ENCODE assay signal across 24 cellular contexts in genomic region chr6:128630213-128630612, GRCh38.
DNase-seq lines count a peak whose midpoint lies in the region; ATAC-seq and TF ChIP-seq lines count a peak whose summit lies in the region.
"Had no signal": no experiment of that assay in that cellular context is flagged by ENCODE, and none has a peak within 500 bp of the region (broad histone marks: within the 10 kb centered on the region; RNA-seq: fewer than 3 reads in every experiment).

No MANE protein-coding gene starts in this region.

- 79% methylated on average over 3 of the region's 3 CpGs for WGBS in hepatocyte (ENCODE audit: low lambda C conversion rate, missing lambda C conversion rate)

- H3K4me2 ChIP-seq in hepatocyte = no peak overlapping the region

- H3K9me3 ChIP-seq in hepatocyte (ENCODE audit: low read depth) (no peaks in the 10 kb centered on the region), left lung (no peaks in the 10 kb centered on the region), tibial artery (no peaks in the 10 kb centered on the region)
- H3K9me3 ChIP-seq: MG63, sigmoid colon had no signal

- H3K36me3 Mint-ChIP-seq in activated CD4-positive, alpha-beta T cell treated with anti-CD3 and anti-CD28 coated beads for 36 hours (ENCODE audit: low read depth) = no peaks in the 10 kb centered on the region

- intact Hi-C loops in left ventricle myocardium superior (cut with micrococcal nuclease) (no loop called here), cardiac septum (cut with DNase I) (no loop called here), left lung (cut with DNase I) (no loop called here), tibial artery (cut with DNase I; ENCODE audit: low total_unique reads) (no loop called here)
- intact Hi-C loops in activated CD4-positive, alpha-beta T cell treated with anti-CD3 and anti-CD28 coated beads for 36 hours (cut with DNase I, micrococcal nuclease) = no loop called here

- peaks cover 6% of the 10 kb centered on the region for H3K4me1 Mint-ChIP-seq in activated CD4-positive, alpha-beta T cell treated with anti-CD3 and anti-CD28 coated beads for 36 hours

- no peak overlapping the region for H3K4me3 ChIP-seq in hepatocyte
- H3K4me3 ChIP-seq in left lung = no peak overlapping the region
- no peak overlapping the region for H3K4me3 ChIP-seq in tibial artery
- H3K4me3 ChIP-seq: coronary artery, MG63, sigmoid colon had no signal

- H2AFZ ChIP-seq in hepatocyte = no peak overlapping the region

- no peaks in the 10 kb centered on the region for H3K9me3 Mint-ChIP-seq in activated CD4-positive, alpha-beta T cell treated with anti-CD3 and anti-CD28 coated beads for 36 hours (ENCODE audit: low read depth)
- H3K9me3 Mint-ChIP-seq: effector memory CD8-positive, alpha-beta T cell; T-helper 1 cell treated with Interleukin-12 subunit alpha and Interleukin-12 subunit beta and Interleukin-4 antibody, amounts not matched to agents 30 μg/mL and 1 μg/mL, for 36 hours had no signal

- no peak overlapping the region for H3K27ac Mint-ChIP-seq in activated CD4-positive, alpha-beta T cell treated with anti-CD3 and anti-CD28 coated beads for 36 hours
- H3K27ac Mint-ChIP-seq: effector memory CD8-positive, alpha-beta T cell; T-helper 1 cell treated with Interleukin-12 subunit alpha and Interleukin-12 subunit beta and Interleukin-4 antibody, amounts not matched to agents 30 μg/mL and 1 μg/mL, for 36 hours had no signal

- H4K20me1 ChIP-seq in hepatocyte (ENCODE audit: insufficient read depth, poor library complexity, severe bottlenecking) = no peaks in the 10 kb centered on the region

- H3K27ac ChIP-seq in hepatocyte (no peak overlapping the region), left lung (no peak overlapping the region), tibial artery (no peak overlapping the region)
- H3K27ac ChIP-seq: coronary artery, sigmoid colon had no signal

- CTCF ChIA-PET in activated CD4-positive, alpha-beta T cell treated with anti-CD3 and anti-CD28 coated beads for 36 hours (lab: Charles Lee) = interaction anchor here (0.6 kb wide), 1 partner anchor 9 kb away, joined by 3 read pairs; no protein-coding TSS in a partner anchor

- H3K4me1 ChIP-seq in hepatocyte (ENCODE audit: insufficient read depth) (no peaks in the 10 kb centered on the region), left lung (no peaks in the 10 kb centered on the region), tibial artery (no peaks in the 10 kb centered on the region)
- H3K4me1 ChIP-seq: sigmoid colon had no signal

- peaks cover 7% of the 10 kb centered on the region for H3K27me3 Mint-ChIP-seq in activated CD4-positive, alpha-beta T cell treated with anti-CD3 and anti-CD28 coated beads for 36 hours
- H3K27me3 Mint-ChIP-seq: effector memory CD8-positive, alpha-beta T cell had no signal

- H3K79me2 ChIP-seq in hepatocyte = no peaks in the 10 kb centered on the region

- no peaks in the 10 kb centered on the region for H3K36me3 ChIP-seq in hepatocyte (replicated peaks; ENCODE audit: insufficient read depth, low read depth)
- no peaks in the 10 kb centered on the region for H3K36me3 ChIP-seq in left lung
- no peaks in the 10 kb centered on the region for H3K36me3 ChIP-seq in tibial artery
- H3K36me3 ChIP-seq: MG63, sigmoid colon had no signal

- TF ChIP-seq CTCF in hepatocyte (IDR thresholded peaks at IDR 0.05; ENCODE audit: poor library complexity) (no peak), left lung (IDR thresholded peaks at IDR 0.05) (no peak), tibial artery (IDR thresholded peaks at IDR 0.05) (no peak)

- no peaks in the 10 kb centered on the region for H3K9me2 ChIP-seq in hepatocyte (replicated peaks; ENCODE audit: insufficient read depth)

- no peak overlapping the region for H3K4me3 Mint-ChIP-seq in activated CD4-positive, alpha-beta T cell treated with anti-CD3 and anti-CD28 coated beads for 36 hours
- H3K4me3 Mint-ChIP-seq: effector memory CD8-positive, alpha-beta T cell; T-helper 1 cell treated with Interleukin-12 subunit alpha and Interleukin-12 subunit beta and Interleukin-4 antibody, amounts not matched to agents 30 μg/mL and 1 μg/mL, for 36 hours had no signal

- POLR2A ChIA-PET in activated CD4-positive, alpha-beta T cell treated with anti-CD3 and anti-CD28 coated beads for 36 hours (lab: Charles Lee) = no interaction called here

- no peak for DNase-seq in left ventricle myocardium superior
- no peak for DNase-seq in cardiac septum (ENCODE audit: low spot score)
- peak; percentile 67 for DNase-seq in RPMI7951 (ENCODE audit: low read depth)
- DNase-seq in hepatocyte (ENCODE audit: low spot score) = peak; percentile 4
- no peak for DNase-seq in left lung
- no peak for DNase-seq in tibial artery
- no peak for DNase-seq in NAMALWA (ENCODE audit: low spot score)
- DNase-seq in activated CD4-positive, alpha-beta T cell treated with anti-CD3 and anti-CD28 coated beads for 36 hours = no peak
- DNase-seq: ACHN; activated CD4-positive, alpha-beta T cell treated with anti-CD3 and anti-CD28 coated beads for 4 hours; activated naive CD4-positive, alpha-beta T cell treated with Interleukin-2 at 50 U/mL for 16 hours; activated T-cell treated with anti-CD3 and anti-CD28 coated beads, Interleukin-2, amount 50 U/mL, for 48 hours; DMS79; effector memory CD8-positive, alpha-beta T cell; kidney; MG63; NCI-H1417 treated with DMSO at 0.1 percent for 48 hours; NCI-H2081 treated with DMSO at 0.1 percent for 48 hours; NCI-H446 treated with DMSO at 0.1 percent for 48 hours; sigmoid colon; stimulated activated CD4-positive, alpha-beta T cell treated with anti-CD3 and anti-CD28 coated beads, Interleukin-15, amount 100 ng/mL, for 24 hours had no signal

- ATAC-seq in left ventricle myocardium superior (peak; percentile 25), left lung (no peak)
- ATAC-seq in activated CD4-positive, alpha-beta T cell treated with anti-CD3 and anti-CD28 coated beads for 36 hours = no peak
- ATAC-seq: effector memory CD8-positive, alpha-beta T cell; HCT116 had no signal

- H3K27me3 ChIP-seq in hepatocyte (no peaks in the 10 kb centered on the region), left lung (no peaks in the 10 kb centered on the region), tibial artery (no peaks in the 10 kb centered on the region)
- H3K27me3 ChIP-seq: MG63, sigmoid colon had no signal

Comparison
In these comparisons a context has a peak if more than half of its experiments do, and no peak if none do; other contexts are left out.
1. DNase-seq: peak in RPMI7951 (single experiment) and hepatocyte (single experiment); none in left ventricle myocardium superior (single experiment), cardiac septum (single experiment), left lung (0 of 2), tibial artery (0 of 2), NAMALWA (single experiment) and activated CD4-positive, alpha-beta T cell treated with anti-CD3 and anti-CD28 coated beads for 36 hours (single experiment).